ENCODE assay signal across 31 cellular contexts in genomic region chrX:39115166-39115565, GRCh38.
"Had no signal": no experiment of that assay in that cellular context is flagged by ENCODE, and none has a peak within 500 bp of the region (broad histone marks: within the 10 kb centered on the region; RNA-seq: fewer than 3 reads in every experiment).

No MANE protein-coding gene starts in this region.

- H3K4me3 ChIP-seq: cardiac muscle cell, colonic mucosa, esophagus squamous epithelium, gastrocnemius medialis, heart left ventricle had no signal

- H3K36me3 ChIP-seq: brain microvascular endothelial cell, cardiac muscle cell, colonic mucosa, esophagus squamous epithelium, gastrocnemius medialis, heart left ventricle had no signal

- FAIRE-seq: endometrium, endothelial cell of umbilical vein had no signal

- ATAC-seq: activated naive CD4-positive, alpha-beta T cell treated with anti-CD3 and anti-CD28 coated beads, Interleukin-2, amount 50 U/mL, for 72 hours; activated T-cell treated with anti-CD3 and anti-CD28 coated beads, Interleukin-2, amount 50 U/mL, for 72 hours; gastrocnemius medialis; heart left ventricle; WTC11 had no signal

- DNase-seq: activated CD4-positive, alpha-beta memory T cell treated with anti-CD3 and anti-CD28 coated beads, Interleukin-2, amount 10 ng/mL, durations not matched to agents 7 days and 5 days; activated CD4-positive, alpha-beta T cell treated with anti-CD3 and anti-CD28 coated beads for 1 hour; activated CD4-positive, alpha-beta T cell treated with anti-CD3 and anti-CD28 coated beads for 4 hours; activated CD4-positive, alpha-beta T cell treated with anti-CD3 and anti-CD28 coated beads, Interleukin-2, amount 10 ng/mL, durations not matched to agents 7 days and 5 days; activated CD4-positive, alpha-beta T cell treated with anti-CD3 and anti-CD28 coated beads, Interleukin-2, amount 50 U/mL, for 4 hours; activated CD8-positive, alpha-beta memory T cell treated with anti-CD3 and anti-CD28 coated beads, Interleukin-2, amount 50 U/mL, for 48 hours; activated gamma-delta T cell; activated naive CD4-positive, alpha-beta T cell; activated naive CD4-positive, alpha-beta T cell treated with anti-CD3 and anti-CD28 coated beads, Interleukin-2, amount 10 ng/mL, durations not matched to agents 7 days and 5 days; activated naive CD8-positive, alpha-beta T cell treated with anti-CD3 and anti-CD28 coated beads, Interleukin-2, amount 10 ng/mL, durations not matched to agents 7 days and 5 days; activated T-cell treated with anti-CD3 and anti-CD28 coated beads for 4 hours; activated T-cell treated with anti-CD3 and anti-CD28 coated beads, Interleukin-2, amount 50 U/mL, for 24 hours; activated T-cell treated with anti-CD3 and anti-CD28 coated beads, Interleukin-2, amount 50 U/mL, for 72 hours; anterior cingulate cortex; brain microvascular endothelial cell; central memory CD4-positive, alpha-beta T cell; cerebellar nuclear complex; colonic mucosa; effector CD8-positive, alpha-beta T cell; erythroblast; esophagus squamous epithelium; gastrocnemius medialis; glutamatergic neuron; heart left ventricle; hypothalamus; T-helper 2 cell had no signal

- H3K27me3 ChIP-seq: brain microvascular endothelial cell, cardiac muscle cell, colonic mucosa, esophagus squamous epithelium, gastrocnemius medialis had no signal
